Comparison of ENCODE assay signal across 15 cellular contexts in the genomic region with DNA sequence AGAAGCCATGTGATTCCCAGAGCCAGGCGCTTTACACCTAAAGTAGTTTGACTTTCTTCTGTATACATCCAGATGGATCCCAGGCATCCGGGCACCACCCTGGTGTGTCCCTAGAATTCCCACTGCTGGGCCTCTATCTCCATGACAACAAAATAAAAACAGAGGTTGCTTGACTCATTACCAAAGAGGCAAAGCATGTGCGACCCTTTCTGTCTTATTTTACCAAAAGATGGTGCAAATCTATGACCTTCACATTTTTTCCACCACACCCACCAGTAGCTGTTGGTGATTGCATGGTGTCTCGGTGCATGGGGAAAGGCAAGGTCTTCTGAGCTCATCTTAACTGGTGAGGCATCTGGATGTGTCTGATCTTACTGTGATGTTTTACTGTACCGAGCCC. TPM values are rescaled to one million over a fixed set of nuclear protein-coding genes. Genes with fewer than 3 reads are reported as not detected.
DNase-seq lines count a peak whose midpoint lies in the region; ATAC-seq, FAIRE-seq and TF ChIP-seq lines count a peak whose summit lies in the region.
"Had no signal": no experiment of that assay in that cellular context is flagged by ENCODE, and none has a peak within 500 bp of the region (broad histone marks: within the 10 kb centered on the region; RNA-seq: fewer than 3 reads in every experiment).

No MANE protein-coding gene starts in this region.

- no peaks in the 10 kb centered on the region for H3K79me2 ChIP-seq in fibroblast of lung (ENCODE audit: control insufficient read depth, insufficient read depth, low read length)

- H3K4me3 ChIP-seq in fibroblast of lung (replicated peaks in 1 of 4; ENCODE audit: control extremely low read depth in 1 of 4, insufficient read depth in 1 of 4, low read depth in 3 of 4, low read length in 4 of 4) = no peak overlapping the region
- H3K4me3 ChIP-seq in mucosa of descending colon = no peak overlapping the region
- H3K4me3 ChIP-seq in pancreas = no peak overlapping the region
- H3K4me3 ChIP-seq: body of pancreas, smooth muscle cell had no signal

- H3K27ac ChIP-seq in fibroblast of lung (ENCODE audit: insufficient read depth, low read length) (peak overlapping the region; percentile 57), pancreas (no peak overlapping the region)
- H3K27ac ChIP-seq: body of pancreas had no signal

- WGBS in pancreas, 2 donors = 77 to 84% methylated on average over 5 of the region's 5 CpGs

- FAIRE-seq in pancreas (lab: Jason Lieb, UNC) = no peak
- FAIRE-seq: endothelial cell of umbilical vein, GM12891 had no signal

- TF ChIP-seq CTCF in fibroblast of lung (conservative IDR thresholded peaks at IDR 0.05 in 1 of 2, IDR thresholded peaks at IDR 0.05 in 1 of 2; ENCODE audit: low read depth in 1 of 2, low read length in 2 of 2) (no peak), mucosa of descending colon (IDR thresholded peaks at IDR 0.05) (no peak), pancreas (IDR thresholded peaks at IDR 0.05) (no peak)

- intact Hi-C loops in mucosa of descending colon (cut with DNase I, micrococcal nuclease) = no loop called here
- intact Hi-C loops in pancreas (cut with DNase I) = no loop called here

- H3K4me1 ChIP-seq in fibroblast of lung (ENCODE audit: control insufficient read depth, extremely low read depth, insufficient read depth, low read length) (no peaks in the 10 kb centered on the region), mucosa of descending colon (ENCODE audit: low read depth) (no peaks in the 10 kb centered on the region), pancreas (no peaks in the 10 kb centered on the region)
- H3K4me1 ChIP-seq: body of pancreas had no signal

- ATAC-seq in mucosa of descending colon = peak; percentile 21
- no peak for ATAC-seq in pancreas
- no peak for ATAC-seq in GM21447 (IDR thresholded peaks at IDR 0.05; ENCODE audit: unreplicated experiment)
- ATAC-seq: body of pancreas had no signal

- H3K36me3 ChIP-seq in fibroblast of lung (ENCODE audit: control insufficient read depth, insufficient read depth, low read length) (no peaks in the 10 kb centered on the region), mucosa of descending colon (ENCODE audit: low read depth) (no peaks in the 10 kb centered on the region), pancreas (peaks cover 0 to 10% (median 0%) of the 10 kb centered on the region in 3 donors)

- H3K27me3 ChIP-seq in fibroblast of lung (ENCODE audit: control insufficient read depth, insufficient read depth, low read length) = no peaks in the 10 kb centered on the region
- no peaks in the 10 kb centered on the region for H3K27me3 ChIP-seq in pancreas
- H3K27me3 ChIP-seq: body of pancreas had no signal

- H3K4me2 ChIP-seq in fibroblast of lung (ENCODE audit: extremely low read depth, insufficient read depth, low read length) = no peak overlapping the region
- H3K4me2 ChIP-seq: smooth muscle cell had no signal

- peak; percentile 25 for DNase-seq in NCI-H82 (lab: John Stamatoyannopoulos, UW)
- no peak for DNase-seq in NCI-H82 treated with DMSO at 0.1 percent for 48 hours (lab: John Stamatoyannopoulos, UW; ENCODE audit: unreplicated experiment)
- DNase-seq in M059J (ENCODE audit: low read depth) = peak; percentile 67
- peak; percentile 27 to 54 for DNase-seq in fibroblast of lung (ENCODE audit: low read depth in 2 of 2)
- no peak for DNase-seq in mucosa of descending colon
- DNase-seq in anterior cingulate cortex (lab: John Stamatoyannopoulos, UW) = no peak
- no peak for DNase-seq in pancreas
- DNase-seq: activated CD8-positive, alpha-beta memory T cell treated with anti-CD3 and anti-CD28 coated beads, Interleukin-2, amount 50 U/mL, for 4 hours; body of pancreas; NCI-H1048; NCI-H524 had no signal

- H3K9me3 ChIP-seq in fibroblast of lung (ENCODE audit: control insufficient read depth, insufficient read depth, low read depth, low read length) = no peaks in the 10 kb centered on the region
- no peaks in the 10 kb centered on the region for H3K9me3 ChIP-seq in mucosa of descending colon
- H3K9me3 ChIP-seq in pancreas = no peaks in the 10 kb centered on the region
- H3K9me3 ChIP-seq: body of pancreas had no signal

- no peak overlapping the region for H2AFZ ChIP-seq in fibroblast of lung (ENCODE audit: low read length)

- no peak overlapping the region for H3K9ac ChIP-seq in fibroblast of lung (ENCODE audit: insufficient read depth, low read length)

- no peaks in the 10 kb centered on the region for H4K20me1 ChIP-seq in fibroblast of lung (ENCODE audit: control insufficient read depth, extremely low read depth, insufficient read depth, low read length)

RNA-seq across cellular contexts. Expression of a gene that starts 27.5 kb away (rescaled TPM):
- 20.6 and 34.7 TPM in 2 replicates for total RNA-seq in M059J (2014; rRNA removed; shearing (Covaris generic))
- total RNA-seq in fibroblast of lung = 10.8 and 13.0 TPM in 2 replicates
- 38.7 and 43.7 TPM in 2 replicates for polyA plus RNA-seq in fibroblast of lung
- polyA plus RNA-seq in fibroblast of lung (2012) = 35.3 and 39.5 TPM in 2 replicates
- polyA minus RNA-seq in fibroblast of lung (ENCODE audit: low replicate concordance) = 16.5 and 22.9 TPM in 2 replicates
- total RNA-seq in mucosa of descending colon = 10 to 100 TPM; 52.5 to 74.6 (median 58.8) TPM
- total RNA-seq in pancreas = 10 to 100 TPM; 18.2 to 30.3 (median 21.8) TPM
- 10 to 100 TPM in 1 of 2 donors, 1 to 10 TPM in 1; 9.6 to 18.8 TPM for polyA plus RNA-seq in pancreas

RNA-seq across cellular contexts. Expression of a gene that starts 52.0 kb away (rescaled TPM):
- 19.5 and 25.5 TPM in 2 replicates for total RNA-seq in M059J (2014; rRNA removed; shearing (Covaris generic))
- total RNA-seq in fibroblast of lung (12.8 and 13.7 TPM in 2 replicates), mucosa of descending colon (10 to 100 TPM; 20.2 to 27.3 (median 21.0) TPM), pancreas (10 to 100 TPM in 1 of 6 donors, 1 to 10 TPM in 5; 5.7 to 10.1 (median 7.9) TPM)
- polyA plus RNA-seq in fibroblast of lung (19.5 and 20.6 TPM in 2 replicates), pancreas (1 to 10 TPM; 3.1 to 4.8 TPM)
- polyA plus RNA-seq in fibroblast of lung (2012) = 10.7 and 11.7 TPM in 2 replicates
- 3.9 and 13.0 TPM in 2 replicates for polyA minus RNA-seq in fibroblast of lung (ENCODE audit: low replicate concordance)

Comparison
In these comparisons a context has a peak if more than half of its experiments do, and no peak if none do; other contexts are left out.
1. DNase-seq: peak in NCI-H82 (single experiment), M059J (single experiment) and fibroblast of lung (2 of 2); none in NCI-H82 treated with DMSO at 0.1 percent for 48 hours (single experiment), mucosa of descending colon (0 of 3), anterior cingulate cortex (0 of 58) and pancreas (0 of 6).